Comparison of ENCODE assay signal across 10 cellular contexts in the genomic region with DNA sequence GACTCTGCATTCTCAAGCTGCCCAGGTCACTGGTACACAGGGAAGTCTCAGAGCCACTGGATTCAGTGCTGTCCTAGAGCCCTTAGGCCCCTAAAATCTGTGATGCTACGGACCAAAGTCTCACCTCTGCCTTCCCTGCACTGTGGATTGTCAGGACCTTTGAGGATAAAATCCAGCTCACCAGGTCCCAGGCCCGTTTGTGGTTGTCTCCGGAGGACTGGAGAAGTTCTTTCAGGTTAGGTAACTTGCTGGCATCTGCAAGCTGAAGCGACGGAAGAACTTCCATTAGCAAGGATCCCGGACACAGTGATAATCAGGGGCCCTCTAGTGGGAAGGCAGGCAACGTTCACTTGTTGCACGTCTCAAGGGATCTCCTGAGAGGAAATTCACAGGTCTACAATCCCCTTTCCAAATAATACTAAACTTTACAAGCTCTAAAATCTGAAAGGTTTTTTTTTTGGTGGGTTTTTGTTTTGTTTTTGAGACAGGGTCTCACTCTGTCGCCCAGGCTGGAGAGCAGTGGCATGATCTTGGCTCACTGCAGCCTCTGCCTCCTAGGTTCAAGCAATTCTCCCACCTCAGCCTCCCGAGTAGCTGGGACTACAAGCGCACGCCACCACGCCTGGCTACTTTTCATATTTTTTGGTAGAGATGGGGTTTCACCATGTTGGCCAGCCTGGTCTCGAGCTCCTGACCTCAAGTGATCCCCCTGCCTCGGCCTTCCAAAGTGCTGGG. TPM values are rescaled to one million over a fixed set of nuclear protein-coding genes. Genes with fewer than 3 reads are reported as not detected.
DNase-seq lines count a peak whose midpoint lies in the region; ATAC-seq, FAIRE-seq and TF ChIP-seq lines count a peak whose summit lies in the region.
"Not testable (repeated sequence)": the region's sequence is repeated elsewhere in the genome, so short reads cannot be mapped to it uniquely, and the experiment has no call there.
"Had no signal": no experiment of that assay in that cellular context is flagged by ENCODE, and none has a peak within 500 bp of the region (broad histone marks: within the 10 kb centered on the region; RNA-seq: fewer than 3 reads in every experiment).

No MANE protein-coding gene starts in this region.

- H3K9me2 ChIP-seq in PC-9 (ENCODE audit: insufficient read depth) = not testable (repeated sequence)

- H3K4ac ChIP-seq in trophoblast cell (ENCODE audit: low read depth, low read length) = not testable (repeated sequence)

- H4K91ac ChIP-seq in trophoblast cell (ENCODE audit: low read depth, low read length) = not testable (repeated sequence)

- BruUV-seq in PC-9 (replicated peaks; lab: Mats Ljungman, UMichigan) = not testable (repeated sequence)

- no CpG with 5 or more reads among the region's 15 CpGs for WGBS in trophoblast cell (ENCODE audit: extremely low coverage, insufficient coverage, insufficient read length)
- WGBS in aorta, 2 donors = 48 to 49% methylated on average over 15 of the region's 15 CpGs

- H3K14ac ChIP-seq in trophoblast cell (ENCODE audit: low read length) = not testable (repeated sequence)

- H3K36me3 ChIP-seq in PC-9 (ENCODE audit: low read depth); trophoblast cell (ENCODE audit: control insufficient read depth in 1 of 2, insufficient read depth in 2 of 2, low read length in 2 of 2); aorta (ENCODE audit: control insufficient read depth in 1 of 2, insufficient read depth in 2 of 2, low read length in 1 of 2): not testable (repeated sequence)

- POLR2A ChIA-PET in PC-9 (lab: Charles Lee; ENCODE audit: unreplicated experiment) = interaction anchor here (0.6 kb wide), 1 partner anchor 204 kb away, joined by 3 read pairs; no protein-coding TSS in a partner anchor

- FAIRE-seq in G401.6 (lab: Jason Lieb, UNC) = peak; percentile 86

- not testable (repeated sequence) for H3K9me3 ChIP-seq in PC-9 (ENCODE audit: insufficient read depth, low read depth); trophoblast cell (ENCODE audit: insufficient read depth, low read depth, low read length); aorta (ENCODE audit: control insufficient read depth, low read length)

- not testable (repeated sequence) for H3K27me3 ChIP-seq in PC-9 (ENCODE audit: insufficient read depth, low read depth); trophoblast cell (ENCODE audit: insufficient read depth, low read length); aorta (ENCODE audit: control insufficient read depth in 1 of 2, insufficient read depth in 2 of 2, low read length in 1 of 2)

- not testable (repeated sequence) for H4K8ac ChIP-seq in trophoblast cell (ENCODE audit: low read depth, low read length)

- intact Hi-C loops in PC-9 (cut with micrococcal nuclease; ENCODE audit: unreplicated experiment) = loop anchor here (1.0 kb wide), 1 partner anchor 82 kb away; no protein-coding TSS in a partner anchor
- intact Hi-C loops in aorta (cut with DNase I) = loop anchor here (5.0 to 10.0 kb wide), 2 partner anchors 236 to 239 kb away; no protein-coding TSS in a partner anchor

- H2BK12ac ChIP-seq in trophoblast cell (ENCODE audit: low read length) = not testable (repeated sequence)

- H3F3A ChIP-seq in PC-9 (ENCODE audit: insufficient read depth, low read depth) = not testable (repeated sequence)

- not testable (repeated sequence) for H3K4me2 ChIP-seq in PC-9; trophoblast cell (ENCODE audit: low read length)

- not testable (repeated sequence) for H2BK120ac ChIP-seq in trophoblast cell (ENCODE audit: insufficient read depth, low read length, poor library complexity)

- DNase-seq in Kasumi-1 (lab: John Stamatoyannopoulos, UW) (peak; percentile 65 to 86), PC-9 (peak; percentile 27 to 51), epithelial cell of prostate (ENCODE audit: low read depth, low spot score) (peak; percentile 26), islet precursor cell (peak; percentile 91), trophoblast cell (peak; percentile 61 to 80), aorta (peak; percentile 59 to 76)
- peak; percentile 5 for DNase-seq in activated naive CD4-positive, alpha-beta T cell treated with Interleukin-2 at 50 U/mL for 16 hours

- not testable (repeated sequence) for H2BK5ac ChIP-seq in trophoblast cell (ENCODE audit: low read depth, low read length, poor library complexity)

- not testable (repeated sequence) for H3K18ac ChIP-seq in trophoblast cell (ENCODE audit: low read length)

- H3K4me3 ChIP-seq in PC-9; trophoblast cell (ENCODE audit: low read depth, low read length); aorta (ENCODE audit: low read length in 2 of 2): not testable (repeated sequence)

- CTCF ChIA-PET in PC-9 (lab: Charles Lee) = interaction anchor here (0.5 kb wide), 1 partner anchor 128 kb away, joined by 6 read pairs; no protein-coding TSS in a partner anchor

- H3K4me1 ChIP-seq in PC-9 (replicated peaks; ENCODE audit: insufficient read depth); trophoblast cell (ENCODE audit: control insufficient read depth in 1 of 2, insufficient read depth in 2 of 2, low read length in 2 of 2); aorta (ENCODE audit: control insufficient read depth in 1 of 2, insufficient read depth in 2 of 2, low read length in 2 of 2): not testable (repeated sequence)

- peak; percentile 74 for TF ChIP-seq CTCF in PC-9 (conservative IDR thresholded peaks at IDR 0.05)

- not testable (repeated sequence) for H4K20me1 ChIP-seq in PC-9 (ENCODE audit: insufficient read depth)

- not testable (repeated sequence) for H3K23ac ChIP-seq in trophoblast cell (ENCODE audit: low read length)

- ATAC-seq in aorta (ENCODE audit: low FRiP score) = peak; percentile 86

- H3K9ac ChIP-seq in trophoblast cell (ENCODE audit: low read length) = not testable (repeated sequence)

- H3K79me1 ChIP-seq in trophoblast cell (ENCODE audit: low read length) = not testable (repeated sequence)

- not testable (repeated sequence) for H4K12ac ChIP-seq in trophoblast cell (ENCODE audit: low read depth, low read length)

- not testable (repeated sequence) for H3K79me2 ChIP-seq in PC-9 (ENCODE audit: low read depth); trophoblast cell (ENCODE audit: control insufficient read depth, insufficient read depth, low read length, poor library complexity)

- not testable (repeated sequence) for H3K27ac ChIP-seq in PC-9; epithelial cell of prostate; trophoblast cell (ENCODE audit: low read depth, low read length); aorta (ENCODE audit: low read depth in 1 of 2, low read length in 2 of 2)

- not testable (repeated sequence) for H2AFZ ChIP-seq in PC-9; trophoblast cell (ENCODE audit: insufficient read depth, low read length, poor library complexity)

- H2AK5ac ChIP-seq in trophoblast cell (ENCODE audit: low read length) = not testable (repeated sequence)

RNA-seq across cellular contexts. Expression of a gene that starts 15.7 kb away (rescaled TPM):
- 12.3 TPM in 2 replicates for total RNA-seq in PC-9 (2021)
- polyA plus RNA-seq in trophoblast cell (2013) = 3.5 and 3.9 TPM in 2 replicates
- 10 to 100 TPM in 1 of 2 donors, 1 to 10 TPM in 1; 6.9 to 11.5 TPM for total RNA-seq in aorta
- polyA plus RNA-seq in aorta = 1 to 10 TPM; 5.3 to 5.7 TPM

RNA-seq across cellular contexts. Expression of a gene that starts 24.9 kb away (rescaled TPM):
- not detected in 2 replicates for total RNA-seq in PC-9 (2021)
- not detected in 2 replicates for polyA plus RNA-seq in trophoblast cell (2013)
- not detected for total RNA-seq in aorta
- polyA plus RNA-seq in aorta = not detected
- total RNA-seq: naive thymus-derived CD8-positive, alpha-beta T cell had no signal
- polyA plus RNA-seq: IgD-negative memory B cell; naive thymus-derived CD8-positive, alpha-beta T cell had no signal

RNA-seq across cellular contexts. Expression of a gene that starts 33.5 kb away (rescaled TPM):
- not detected in 2 replicates for total RNA-seq in PC-9 (2021)
- polyA plus RNA-seq in trophoblast cell (2013) = not detected in 2 replicates
- total RNA-seq in aorta = 10 to 100 TPM; 18.7 to 40.6 TPM
- not detected for polyA plus RNA-seq in aorta
- polyA plus RNA-seq: IgD-negative memory B cell; naive thymus-derived CD8-positive, alpha-beta T cell had no signal

RNA-seq across cellular contexts. Expression of a gene that starts 59.7 kb away (rescaled TPM):
- total RNA-seq in PC-9 (2021) (0.07 and 0.08 TPM in 2 replicates), aorta (100 to 1,000 TPM in 1 of 2 donors, under 1 TPM in 1; 0.84 to 170 TPM)
- 0.03 TPM in 2 replicates for polyA plus RNA-seq in trophoblast cell (2013)
- 1 to 10 TPM in 1 of 2 donors, under 1 TPM in 1; 0.28 to 2.6 TPM for polyA plus RNA-seq in aorta
- polyA plus RNA-seq: IgD-negative memory B cell had no signal

Comparison
In these comparisons a context has a peak if more than half of its experiments do, and no peak if none do; other contexts are left out.
1. DNase-seq: peak in every context shown above with its lines; median percentile 91 in islet precursor cell; 76 in Kasumi-1; 70 in trophoblast cell; 68 in aorta; 39 in PC-9; 26 in epithelial cell of prostate; 5 in activated naive CD4-positive, alpha-beta T cell treated with Interleukin-2 at 50 U/mL for 16 hours.